ENCODE assay signal across 14 cellular contexts in the genomic region with DNA sequence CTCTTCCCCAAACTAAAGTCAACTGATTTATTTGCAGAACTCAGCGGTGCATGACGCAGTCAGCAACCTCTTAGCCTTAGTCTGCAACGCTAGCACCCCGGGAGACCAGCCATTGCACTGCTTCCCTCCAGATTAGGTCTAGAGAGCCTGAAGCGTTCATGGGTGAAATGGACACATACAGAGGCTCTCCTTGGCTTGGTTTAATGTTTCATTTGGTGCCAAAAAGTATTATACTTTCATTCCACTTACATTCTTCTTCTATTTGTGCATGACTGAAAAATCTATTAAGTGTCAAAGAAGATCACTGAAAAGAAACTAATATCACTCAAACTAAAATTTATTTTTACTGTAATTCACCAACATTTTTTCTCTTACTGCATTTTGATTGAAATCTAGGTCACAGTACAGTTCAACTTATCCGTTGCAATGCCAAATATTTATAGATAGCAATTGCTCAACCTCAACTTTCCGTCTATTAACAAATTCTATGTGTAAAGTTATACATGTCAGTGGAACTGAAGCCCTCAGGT.
A peak's percentile ranks its signal among the peaks of the same experiment; 100 is the strongest.
DNase-seq lines count a peak whose midpoint lies in the region; ATAC-seq lines count a peak whose summit lies in the region.
"Had no signal": no experiment of that assay in that cellular context is flagged by ENCODE, and none has a peak within 500 bp of the region (broad histone marks: within the 10 kb centered on the region; RNA-seq: fewer than 3 reads in every experiment).

No MANE protein-coding gene starts in this region.

- DNase-seq in COLO668 (lab: John Stamatoyannopoulos, UW; ENCODE audit: unreplicated experiment), result peak; percentile 56
- DNase-seq in NCI-H128 (lab: John Stamatoyannopoulos, UW; ENCODE audit: unreplicated experiment), result peak; percentile 67
- DNase-seq in SHP77 treated with DMSO at 0.1 percent for 48 hours (lab: John Stamatoyannopoulos, UW), result peak; percentile 64
- peak; percentile 84 for DNase-seq in left kidney (ENCODE audit: low read depth, low spot score)
- no peak for DNase-seq in NCI-H2029 treated with DMSO at 0.1 percent for 48 hours (lab: John Stamatoyannopoulos, UW)
- DNase-seq: activated CD4-positive, alpha-beta memory T cell treated with anti-CD3 and anti-CD28 coated beads, Interleukin-2, amount 10 ng/mL, durations not matched to agents 7 days and 5 days; left colon; naive B cell; NCI-H526 treated with DMSO at 0.1 percent for 48 hours; SIG-M5 had no signal

- ATAC-seq in GM19455 (IDR thresholded peaks at IDR 0.05; ENCODE audit: unreplicated experiment) (no peak), GM18867 (IDR thresholded peaks at IDR 0.05; ENCODE audit: unreplicated experiment) (no peak), HG03565 (IDR thresholded peaks at IDR 0.05; ENCODE audit: unreplicated experiment) (no peak)
- ATAC-seq: left colon, sciatic nerve had no signal
